8 cellular contexts compared by ENCODE assay signal in the genomic region with DNA sequence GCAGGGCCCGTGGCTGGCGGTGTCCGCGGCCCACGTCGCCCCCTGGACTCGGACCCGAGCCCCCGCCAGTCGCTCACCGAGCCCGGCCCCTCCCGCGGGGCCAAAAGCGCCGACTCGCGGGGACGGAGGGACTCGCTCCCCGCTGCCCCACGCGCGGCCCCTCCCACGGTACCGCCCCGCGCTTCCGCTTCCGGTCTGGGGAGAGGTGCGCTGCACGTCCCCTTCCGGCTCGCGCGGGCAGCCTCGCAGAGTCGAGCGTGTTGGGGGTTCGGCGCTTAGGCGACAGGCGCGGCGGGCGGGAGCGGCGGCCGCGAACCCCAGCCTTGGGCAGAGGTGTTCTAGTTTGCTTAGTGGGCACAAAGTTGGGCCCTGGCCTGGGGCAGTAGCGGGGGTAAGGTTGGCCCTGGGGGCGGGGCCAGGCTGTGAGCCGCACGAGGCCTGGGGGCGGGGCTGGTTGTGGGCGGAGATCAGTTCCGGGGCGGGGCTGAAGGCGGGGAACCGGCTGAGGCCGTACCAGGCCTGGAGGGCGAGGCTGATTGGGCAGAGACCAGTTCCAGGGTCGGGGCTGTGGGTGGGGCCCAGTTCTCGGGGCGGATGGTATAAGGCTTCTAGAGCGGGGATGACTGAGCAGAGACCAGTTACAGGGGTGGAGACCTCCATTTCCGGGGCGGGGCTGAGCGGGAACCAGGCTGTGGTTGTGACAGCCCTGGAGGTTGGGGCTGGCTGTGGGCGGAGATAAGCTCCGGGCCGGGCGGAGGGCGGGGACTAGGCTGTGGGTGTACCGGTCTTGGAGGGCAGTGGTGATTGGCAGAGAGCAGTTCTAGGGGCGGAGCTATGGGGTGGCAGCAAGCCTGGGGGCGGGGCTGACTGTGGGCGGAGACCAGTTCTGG. TPM values are rescaled to one million over a fixed set of nuclear protein-coding genes. Genes with fewer than 3 reads are reported as not detected.
DNase-seq lines count a peak whose midpoint lies in the region; ATAC-seq, FAIRE-seq and TF ChIP-seq lines count a peak whose summit lies in the region.

A gene (plus strand): TSS at position 246 of the 890 bp plus-strand sequence. CDS start 10,302 bp downstream, outside the sequence.
A gene (minus strand): TSS at position 173 of the 890 bp plus-strand sequence. CDS start 9,645 bp downstream, outside the sequence.

- peak; percentile 72 for DNase-seq in GM12892 (ENCODE audit: insufficient read length)
- DNase-seq in NCI-H1694 (lab: John Stamatoyannopoulos, UW): peak; percentile 89
- DNase-seq in T1000 (lab: John Stamatoyannopoulos, UW): peak; percentile 98
- DNase-seq in astrocyte of the spinal cord (ENCODE audit: low read depth, low spot score): peak; percentile 99
- peak; percentile 96 to 99 for DNase-seq in hippocampal formation (lab: John Stamatoyannopoulos, UW)
- peak; percentile 86 for DNase-seq in retinal pigment epithelial cell (ENCODE audit: low read depth)

- H3K4me3 ChIP-seq in astrocyte of the spinal cord (ENCODE audit: low read depth, low read length) (peak within 1 kb of the TSS; percentile 73), retinal pigment epithelial cell (ENCODE audit: low read length) (peak within 1 kb of the TSS; percentile 69)

- ATAC-seq in HG02884 (IDR thresholded peaks at IDR 0.05; ENCODE audit: unreplicated experiment) (peak; percentile 86), GM19324 (IDR thresholded peaks at IDR 0.05; ENCODE audit: low FRiP score, unreplicated experiment) (no peak)

- in situ Hi-C loops in astrocyte of the spinal cord (cut with HindIII; ENCODE audit: low sequenced_read_pairs): no loop called here

- peak; percentile 83; the same call in 1 of the 2 replicates for TF ChIP-seq POLR2A in GM12892 (IDR thresholded peaks at IDR 0.05; ENCODE audit: low read depth, low read length)

- TF ChIP-seq CTCF in astrocyte of the spinal cord (IDR thresholded peaks at IDR 0.05; ENCODE audit: low read depth, low read length): peak; percentile 7
- no peak for TF ChIP-seq CTCF in retinal pigment epithelial cell (conservative IDR thresholded peaks at IDR 0.05; ENCODE audit: low read depth, low read length)

- no peak for FAIRE-seq in GM12892 (lab: Jason Lieb, UNC)

RNA-seq across cellular contexts. Expression of the first gene that starts in this region (rescaled TPM):
- not detected for polyA plus RNA-seq in GM12892 (2012; ENCODE audit: missing spikeins)

RNA-seq across cellular contexts. Expression of the second gene that starts in this region (rescaled TPM):
- polyA plus RNA-seq in GM12892 (2012; ENCODE audit: missing spikeins): 7.7 TPM
